In the genomic region with DNA sequence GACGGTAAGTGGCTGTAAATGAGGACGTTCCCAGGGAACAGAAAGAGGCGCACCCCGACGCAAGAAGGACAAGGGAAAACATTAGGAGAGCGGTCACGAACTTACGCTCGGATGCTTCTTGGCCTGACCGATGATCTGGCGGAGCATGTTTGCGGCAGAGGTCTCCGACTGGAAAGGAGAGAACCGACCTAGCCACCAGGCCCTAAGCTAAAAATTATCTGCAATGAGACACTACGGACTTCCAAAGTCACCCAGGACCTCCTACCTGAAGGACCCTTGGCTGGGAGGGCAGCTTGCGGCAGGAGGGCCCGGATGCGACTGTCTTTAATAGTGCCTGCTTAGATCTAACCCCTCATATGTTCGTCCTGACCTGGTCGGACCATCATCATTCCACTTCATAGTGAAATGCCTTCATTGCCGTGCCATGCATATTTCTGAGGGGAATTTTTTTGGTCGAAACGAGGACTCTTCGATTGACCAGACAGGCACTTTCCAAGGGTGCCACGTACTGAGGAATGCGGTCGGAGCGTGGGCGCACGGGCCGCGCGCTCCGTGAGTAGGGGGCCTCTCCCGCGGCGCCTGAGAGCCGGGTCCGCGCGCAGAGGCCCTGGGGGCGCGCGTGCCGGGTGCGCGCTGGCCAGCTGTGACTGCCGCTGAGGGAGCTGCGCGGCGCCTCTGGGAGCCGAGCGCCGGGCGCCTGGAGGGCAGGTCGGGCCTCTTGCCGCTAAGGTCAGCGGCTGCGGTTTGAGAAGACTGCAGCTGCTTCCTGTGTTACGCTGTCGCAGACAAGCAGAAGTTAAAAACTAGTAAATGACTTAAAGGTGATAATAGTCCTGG, we compare ENCODE assay signal across 8 cellular contexts. TPM values are rescaled to one million over a fixed set of nuclear protein-coding genes. Genes with fewer than 3 reads are reported as not detected.
DNase-seq lines count a peak whose midpoint lies in the region; TF ChIP-seq lines count a peak whose summit lies in the region.

No MANE protein-coding gene starts in this region.

- H4K20me1 ChIP-seq in Loucy (ENCODE audit: insufficient read depth, low read length, poor library complexity, severe bottlenecking) = peaks cover 36% of the 10 kb centered on the region

- no peak overlapping the region for H3K4me3 Mint-ChIP-seq in neural crest cell

- intact Hi-C loops in stomach (cut with DNase I; ENCODE audit: low total_unique reads) = no loop called here

- TF ChIP-seq EP300 in stomach (IDR thresholded peaks at IDR 0.05) = no peak

- TF ChIP-seq CTCF in Loucy (conservative IDR thresholded peaks at IDR 0.05; ENCODE audit: low read length) (no peak), RWPE1 (conservative IDR thresholded peaks at IDR 0.05; ENCODE audit: low read depth) (no peak), foreskin fibroblast (IDR thresholded peaks at IDR 0.05; ENCODE audit: low read depth, low read length) (no peak), neural crest cell (conservative IDR thresholded peaks at IDR 0.05) (no peak), stomach (IDR thresholded peaks at IDR 0.05) (no peak)

- POLR2A ChIA-PET in RWPE1 (lab: Yijun Ruan, JAX; ENCODE audit: low non-redundant PET) = interaction anchor here (0.6 to 1.4 kb wide), 2 partner anchors 34 to 560 kb away, joined by 3 to 5 read pairs; partner anchors contain the start of gene PHF14

- no peaks in the 10 kb centered on the region for H3F3A ChIP-seq in Loucy (ENCODE audit: low read depth)

- peaks cover 48% of the 10 kb centered on the region for H3K79me2 ChIP-seq in Loucy (ENCODE audit: insufficient read depth, low read length)

- H3K27me3 Mint-ChIP-seq in neural crest cell (ENCODE audit: low read depth) = no peaks in the 10 kb centered on the region

- CTCF ChIA-PET in RWPE1 (lab: Yijun Ruan, JAX) = interaction anchor here (1.0 to 1.2 kb wide), 2 partner anchors 12 to 272 kb away, joined by 3 to 4 read pairs; no protein-coding TSS in a partner anchor

- no peaks in the 10 kb centered on the region for H3K9me3 ChIP-seq in ES-I3 (ENCODE audit: control insufficient read depth, insufficient read depth, low read length)
- no peaks in the 10 kb centered on the region for H3K9me3 ChIP-seq in Loucy (ENCODE audit: insufficient read depth, low read depth, low read length)
- H3K9me3 ChIP-seq in stomach = no peaks in the 10 kb centered on the region

- H3K36me3 ChIP-seq in ES-I3 (ENCODE audit: insufficient read depth, low read length) (peaks cover 19% of the 10 kb centered on the region), H7 (replicated peaks; ENCODE audit: control insufficient read depth, insufficient read depth, low read length) (peaks cover 14% of the 10 kb centered on the region), Loucy (ENCODE audit: insufficient read depth, low read length) (peaks cover 8% of the 10 kb centered on the region; the same call in 1 of the 2 replicates), stomach (peaks cover 17 to 25% (median 24%) of the 10 kb centered on the region in 4 donors)

- H2AFZ ChIP-seq in Loucy (ENCODE audit: low read length) = peak overlapping the region; percentile 88

- peaks cover 4% of the 10 kb centered on the region for H3K36me3 Mint-ChIP-seq in neural crest cell (ENCODE audit: low read depth)

- H3K9ac ChIP-seq in ES-I3 (ENCODE audit: low read depth, low read length) (peak overlapping the region; percentile 94), Loucy (ENCODE audit: low read depth, low read length, poor library complexity, severe bottlenecking) (peak overlapping the region; percentile 98)

- no peaks in the 10 kb centered on the region for H3K27me3 ChIP-seq in H7 (ENCODE audit: control insufficient read depth, insufficient read depth, low read length)
- H3K27me3 ChIP-seq in Loucy (ENCODE audit: insufficient read depth, low read length, poor library complexity, severe bottlenecking) = no peaks in the 10 kb centered on the region
- H3K27me3 ChIP-seq in stomach = no peaks in the 10 kb centered on the region

- H3K4me1 ChIP-seq in ES-I3 (ENCODE audit: insufficient read depth, low read length) (no peaks in the 10 kb centered on the region), Loucy (ENCODE audit: insufficient read depth, low read length, poor library complexity, severe bottlenecking) (peaks cover 50% of the 10 kb centered on the region), stomach (peaks cover 6 to 52% (median 29%) of the 10 kb centered on the region in 4 donors)

- H3K4me3 ChIP-seq in H7 (ENCODE audit: insufficient read depth, low read depth, low read length) (peak overlapping the region; percentile 94), Loucy (ENCODE audit: low read length, poor library complexity, severe bottlenecking) (peak overlapping the region; percentile 91), foreskin fibroblast (ENCODE audit: low read depth in 1 of 2, low read length in 2 of 2) (peak overlapping the region; percentile 83 to 87), stomach (peak overlapping the region; percentile 68 to 82 (median 79))

- peaks cover 16% of the 10 kb centered on the region for H3K4me1 Mint-ChIP-seq in neural crest cell

- DNase-seq in H7 = peak; percentile 93
- DNase-seq in RWPE1 (ENCODE audit: low spot score) = peak; percentile 98
- peak; percentile 82 for DNase-seq in activated effector memory CD4-positive, alpha-beta T cell treated with Interleukin-2 at 50 U/mL for 16 hours
- DNase-seq in foreskin fibroblast = peak; percentile 94 to 97
- peak; percentile 73 for DNase-seq in neural crest cell (ENCODE audit: low read depth, low spot score)
- peak; percentile 90 for DNase-seq in stomach

- 0 to 2% (median 1%) methylated on average over 28 to 61 of the region's 61 CpGs for WGBS in stomach, 5 donors

- H3K9me3 Mint-ChIP-seq in neural crest cell = no peaks in the 10 kb centered on the region

- peak overlapping the region; percentile 92 for H3K4me2 ChIP-seq in Loucy (ENCODE audit: low read depth, low read length, poor library complexity, severe bottlenecking)

- H3K27ac Mint-ChIP-seq in neural crest cell (ENCODE audit: unreplicated experiment) = no peak overlapping the region

- peak in 2 of 4 donors; percentile 59 to 84 for TF ChIP-seq POLR2A in stomach (IDR thresholded peaks at IDR 0.05)

- H3K9me2 ChIP-seq in Loucy (replicated peaks; ENCODE audit: low read depth, low read length) = no peaks in the 10 kb centered on the region

- H3K27ac ChIP-seq in RWPE1 (peak overlapping the region; percentile 94), stomach (peak overlapping the region; percentile 85 to 94 (median 92))

RNA-seq across cellular contexts. Expression of gene PHF14, which starts 33.5 kb away (rescaled TPM):
- 26.4 and 28.5 TPM in 2 replicates for total RNA-seq in H7 (2014; rRNA removed; shearing (Covaris generic))
- 75.9 and 77.3 TPM in 2 replicates for total RNA-seq in neural crest cell
- total RNA-seq in stomach = 100 to 1,000 TPM in 1 of 5 donors, 10 to 100 TPM in 4; 39.1 to 140 (median 70.0) TPM
- polyA plus RNA-seq in stomach = 10 to 100 TPM; 18.9 to 92.7 (median 23.4) TPM

Comparison
In these comparisons a context has a peak if more than half of its experiments do, and no peak if none do; other contexts are left out.
1. Peak in every context shown above with its lines: DNase-seq, H3K4me3 ChIP-seq and H3K27ac ChIP-seq.